8 cellular contexts compared by ENCODE assay signal in genomic region chr6:390914-391558, GRCh38. TPM values are rescaled to one million over a fixed set of nuclear protein-coding genes. Genes with fewer than 3 reads are reported as not detected.
DNase-seq lines count a peak whose midpoint lies in the region; ATAC-seq, FAIRE-seq and TF ChIP-seq lines count a peak whose summit lies in the region.

No MANE protein-coding gene starts in this region.

- FAIRE-seq in D721Med (lab: Jason Lieb, UNC): no peak

- peak overlapping the region; percentile 98 for H3K27ac Mint-ChIP-seq in T-helper 2 cell treated with Interferon-gamma antibody and Interleukin-4, amounts not matched to agents 5 μg/mL and 100 μg/mL, for 36 hours
- H3K27ac Mint-ChIP-seq in glutamatergic neuron (ENCODE audit: unreplicated experiment): no peak overlapping the region

- H3K36me3 Mint-ChIP-seq in T-helper 2 cell treated with Interferon-gamma antibody and Interleukin-4, amounts not matched to agents 5 μg/mL and 100 μg/mL, for 36 hours (ENCODE audit: low read depth): peaks cover 35% of the 10 kb centered on the region
- peaks cover 7% of the 10 kb centered on the region for H3K36me3 Mint-ChIP-seq in glutamatergic neuron (ENCODE audit: unreplicated experiment)

- H3K4me1 Mint-ChIP-seq in T-helper 2 cell treated with Interferon-gamma antibody and Interleukin-4, amounts not matched to agents 5 μg/mL and 100 μg/mL, for 36 hours (ENCODE audit: low read depth): peaks cover 46% of the 10 kb centered on the region
- H3K4me1 Mint-ChIP-seq in glutamatergic neuron (ENCODE audit: low read depth, unreplicated experiment): peaks cover 6% of the 10 kb centered on the region

- H3K9me3 Mint-ChIP-seq in T-helper 2 cell treated with Interferon-gamma antibody and Interleukin-4, amounts not matched to agents 5 μg/mL and 100 μg/mL, for 36 hours: no peaks in the 10 kb centered on the region
- peaks cover 11% of the 10 kb centered on the region for H3K9me3 Mint-ChIP-seq in glutamatergic neuron (ENCODE audit: unreplicated experiment)

- H3K4me3 Mint-ChIP-seq in T-helper 2 cell treated with Interferon-gamma antibody and Interleukin-4, amounts not matched to agents 5 μg/mL and 100 μg/mL, for 36 hours: peak overlapping the region; percentile 93
- peak overlapping the region; percentile 83 for H3K4me3 Mint-ChIP-seq in glutamatergic neuron (ENCODE audit: unreplicated experiment)

- peak; percentile 28 for ATAC-seq in GM18511 (IDR thresholded peaks at IDR 0.05; ENCODE audit: unreplicated experiment)
- peak; percentile 9 for ATAC-seq in HG02610 (IDR thresholded peaks at IDR 0.05; ENCODE audit: unreplicated experiment)

- no peak for TF ChIP-seq CTCF in glutamatergic neuron (IDR thresholded peaks at IDR 0.05; ENCODE audit: partially characterized antibody, unreplicated experiment)
- no peak for TF ChIP-seq CTCF in D721Med (IDR thresholded peaks at IDR 0.05; ENCODE audit: insufficient read depth, missing control alignments)

- no peaks in the 10 kb centered on the region for H3K27me3 Mint-ChIP-seq in T-helper 2 cell treated with Interferon-gamma antibody and Interleukin-4, amounts not matched to agents 5 μg/mL and 100 μg/mL, for 36 hours (ENCODE audit: low read depth)
- H3K27me3 Mint-ChIP-seq in glutamatergic neuron (ENCODE audit: unreplicated experiment): peaks cover 16% of the 10 kb centered on the region

- peak; percentile 59 for DNase-seq in T-helper 2 cell treated with Interferon-gamma antibody and Interleukin-4, amounts not matched to agents 5 μg/mL and 100 μg/mL, for 36 hours (ENCODE audit: low spot score)
- DNase-seq in glutamatergic neuron (no peak), HuH-7 (ENCODE audit: low spot score) (no peak), D341Med (ENCODE audit: low spot score) (no peak), D721Med (ENCODE audit: insufficient read length, low spot score) (no peak)
- peak; percentile 59 to 61 for DNase-seq in stimulated activated CD4-positive, alpha-beta T cell treated with anti-CD3 and anti-CD28 coated beads, Interleukin-2, amount 100 ng/mL, for 24 hours

RNA-seq across cellular contexts. Expression of gene IRF4, which starts 0.5 kb away (rescaled TPM):
- 0.37 TPM for total RNA-seq in glutamatergic neuron (ENCODE audit: unreplicated experiment)

Comparison
In these comparisons a context has a peak if more than half of its experiments do, and no peak if none do; other contexts are left out.
1. DNase-seq: peak in T-helper 2 cell treated with Interferon-gamma antibody and Interleukin-4, amounts not matched to agents 5 μg/mL and 100 μg/mL, for 36 hours (single experiment) and stimulated activated CD4-positive, alpha-beta T cell treated with anti-CD3 and anti-CD28 coated beads, Interleukin-2, amount 100 ng/mL, for 24 hours (2 of 2); none in glutamatergic neuron (single experiment), HuH-7 (single experiment), D341Med (single experiment) and D721Med (single experiment).